Comparison of ENCODE assay signal across 11 cellular contexts in genomic region chr21:33261635-33262034, GRCh38. TPM values are rescaled to one million over a fixed set of nuclear protein-coding genes. Genes with fewer than 3 reads are reported as not detected.
DNase-seq lines count a peak whose midpoint lies in the region; ATAC-seq and TF ChIP-seq lines count a peak whose summit lies in the region.
"Had no signal": no experiment of that assay in that cellular context is flagged by ENCODE, and none has a peak within 500 bp of the region (broad histone marks: within the 10 kb centered on the region; RNA-seq: fewer than 3 reads in every experiment).

No MANE protein-coding gene starts in this region.

- WGBS in IMR-90 (ENCODE audit: extremely low coverage in 2 of 2, insufficient read length in 1 of 2), 2 experiments, result no CpG with 5 or more reads among the region's 3 CpGs

- no peak overlapping the region for H3K23ac ChIP-seq in IMR-90 (ENCODE audit: low read depth, low read length)

- peak overlapping the region; percentile 69 for H2BK5ac ChIP-seq in IMR-90 (ENCODE audit: low read depth, low read length, poor library complexity, severe bottlenecking)

- intact Hi-C loops in IMR-90 (cut with micrococcal nuclease), result loop anchor here (1.0 kb wide), 1 partner anchor 184 kb away; no protein-coding TSS in a partner anchor
- intact Hi-C loops in lower lobe of right lung (cut with DNase I), result no loop called here
- intact Hi-C loops in Caco-2 (cut with micrococcal nuclease; ENCODE audit: unreplicated experiment), result loop anchor here (10.0 kb wide), 1 partner anchor 63 kb away; the partner anchor contains the start of gene IFNAR1

- BruUV-seq in IMR-90 (replicated peaks; lab: Mats Ljungman, UMichigan), result no TSS peak
- no TSS peak for BruUV-seq in Caco-2 (replicated peaks; lab: Mats Ljungman, UMichigan)

- H2BK15ac ChIP-seq in IMR-90 (ENCODE audit: low read depth, low read length), result 0 out of 3 replicates have a peak overlapping the region, but pooled peaks have one; percentile 7

- H3K79me1 ChIP-seq in IMR-90 (ENCODE audit: low read depth in 1 of 2, low read length in 2 of 2), result peaks cover 8 to 9% of the 10 kb centered on the region in 2 experiments; a peak in 3 of 4 replicates

- H3K9me1 ChIP-seq in IMR-90 (ENCODE audit: insufficient read depth, low read length), result peaks cover 12% of the 10 kb centered on the region

- no peak for TF ChIP-seq POLR2A in IMR-90 (IDR thresholded peaks at IDR 0.05; ENCODE audit: low read depth, low read length)

- H3K56ac ChIP-seq in IMR-90 (ENCODE audit: extremely low read depth, insufficient read depth, low read length), result no peak overlapping the region

- 0 out of 2 replicates have a peak overlapping the region, but pooled peaks have one; percentile 19 for H3K14ac ChIP-seq in IMR-90 (replicated peaks; ENCODE audit: low read depth, low read length)

- H4K8ac ChIP-seq in IMR-90 (ENCODE audit: low read depth in 2 of 2, low read length in 2 of 2), result peak overlapping the region in 1 of 2 experiments; percentile 22; a peak in 1 of 4 replicates

- peaks cover 40 to 69% (median 55%) of the 10 kb centered on the region in 11 experiments for H3K36me3 ChIP-seq in BLaER1 treated with 17β-estradiol and CSF1 and Interleukin-3, amounts not matched to agents 10 nM and 100 nM
- H3K36me3 ChIP-seq in IMR-90 (ENCODE audit: control insufficient read depth, insufficient read depth, low read length) (peaks cover 14% of the 10 kb centered on the region), lower lobe of right lung (peaks cover 46% of the 10 kb centered on the region), Caco-2 (ENCODE audit: control insufficient read depth, insufficient read depth, low read length) (peaks cover 7% of the 10 kb centered on the region)

- no peak overlapping the region for H2AK9ac ChIP-seq in IMR-90 (replicated peaks; ENCODE audit: low read depth, low read length, poor library complexity)

- H3K36me3 Mint-ChIP-seq in Caco-2 (ENCODE audit: insufficient read depth, unreplicated experiment), result peaks cover 51% of the 10 kb centered on the region

- H3K4me1 ChIP-seq in BLaER1 treated with 17β-estradiol and CSF1 and Interleukin-3, amounts not matched to agents 10 nM and 100 nM, result peaks cover 30 to 89% (median 84%) of the 10 kb centered on the region in 10 experiments
- peaks cover 4% of the 10 kb centered on the region for H3K4me1 ChIP-seq in IMR-90 (ENCODE audit: control insufficient read depth, insufficient read depth, low read length)
- H3K4me1 ChIP-seq in lower lobe of right lung, result peaks cover 33% of the 10 kb centered on the region
- peaks cover 9% of the 10 kb centered on the region for H3K4me1 ChIP-seq in Caco-2

- peak overlapping the region; percentile 43; the same call in 1 of the 2 replicates for H2AK5ac ChIP-seq in IMR-90 (ENCODE audit: low read depth, low read length)

- in situ Hi-C loops in IMR-90 (cut with MboI; ENCODE audit: low sequenced_read_pairs), result no loop called here

- H3K9ac ChIP-seq in BLaER1 treated with 17β-estradiol and CSF1 and Interleukin-3, amounts not matched to agents 10 nM and 100 nM, result peak overlapping the region; percentile 72 to 98 (median 78); a peak in 21 of 22 replicates
- no peak overlapping the region for H3K9ac ChIP-seq in IMR-90 (ENCODE audit: low read depth, low read length)

- H2BK20ac ChIP-seq in IMR-90 (ENCODE audit: low read depth, low read length), result no peak overlapping the region

- no peaks in the 10 kb centered on the region for H3K27me3 Mint-ChIP-seq in Caco-2 (ENCODE audit: insufficient read depth, unreplicated experiment)

- no peak for TF ChIP-seq RAD21 in IMR-90 (IDR thresholded peaks at IDR 0.05; ENCODE audit: low read length)

- peak overlapping the region; percentile 45 for H3K4ac ChIP-seq in IMR-90 (ENCODE audit: low read depth, low read length)

- no peak overlapping the region for H3K4me3 Mint-ChIP-seq in Caco-2 (ENCODE audit: unreplicated experiment)
- H3K4me3 Mint-ChIP-seq: neural crest cell had no signal

- H3K4me3 ChIP-seq in BLaER1 treated with 17β-estradiol and CSF1 and Interleukin-3, amounts not matched to agents 10 nM and 100 nM, result no peak overlapping the region; a peak in 1 of 20 replicates
- H3K4me3 ChIP-seq in IMR-90 (ENCODE audit: insufficient read depth, low read depth, low read length), result no peak overlapping the region
- H3K4me3 ChIP-seq in lower lobe of right lung, result no peak overlapping the region
- H3K4me3 ChIP-seq in Caco-2 (ENCODE audit: low read depth, low read length), result no peak overlapping the region
- H3K4me3 ChIP-seq: hepatocyte had no signal

- TF ChIP-seq CTCF in IMR-90 (conservative IDR thresholded peaks at IDR 0.05; ENCODE audit: low read depth, low read length) (no peak), lower lobe of right lung (IDR thresholded peaks at IDR 0.05) (no peak), Caco-2 (IDR thresholded peaks at IDR 0.05; ENCODE audit: insufficient read depth in 1 of 2, low read depth in 1 of 2, low read length in 1 of 2, severe bottlenecking in 1 of 2, unreplicated experiment in 1 of 2) (no peak)

- DNase-seq in IMR-90 (peak; percentile 62), UCSD-AML1 (lab: John Stamatoyannopoulos, UW; ENCODE audit: unreplicated experiment) (peak; percentile 42), lower lobe of right lung (peak; percentile 62), RKO (ENCODE audit: low spot score) (no peak), HuH-7 (ENCODE audit: low spot score) (no peak), Caco-2 (no peak)

- peaks cover 7% of the 10 kb centered on the region for H3K9me3 Mint-ChIP-seq in Caco-2 (ENCODE audit: unreplicated experiment)

- peaks cover 0 to 5% (median 0%) of the 10 kb centered on the region in 11 experiments; a peak in 2 of 22 replicates for H4K20me1 ChIP-seq in BLaER1 treated with 17β-estradiol and CSF1 and Interleukin-3, amounts not matched to agents 10 nM and 100 nM
- no peaks in the 10 kb centered on the region for H4K20me1 ChIP-seq in IMR-90 (ENCODE audit: insufficient read depth, low read length)

- H3K9me3 ChIP-seq in BLaER1 treated with 17β-estradiol and CSF1 and Interleukin-3, amounts not matched to agents 10 nM and 100 nM (replicated peaks in 1 of 11), result peaks cover 14 to 21% (median 16%) of the 10 kb centered on the region in 11 experiments
- H3K9me3 ChIP-seq in IMR-90 (ENCODE audit: control insufficient read depth, insufficient read depth, low read length) (no peaks in the 10 kb centered on the region), lower lobe of right lung (no peaks in the 10 kb centered on the region), Caco-2 (no peaks in the 10 kb centered on the region)

- H3K27ac ChIP-seq in BLaER1 treated with 17β-estradiol and CSF1 and Interleukin-3, amounts not matched to agents 10 nM and 100 nM, result peak overlapping the region; percentile 79 to 99 (median 94); a peak in 21 of 22 replicates
- peak overlapping the region; percentile 38; the same call in 1 of the 2 replicates for H3K27ac ChIP-seq in IMR-90 (ENCODE audit: insufficient read depth, low read length)
- no peak overlapping the region for H3K27ac ChIP-seq in lower lobe of right lung
- H3K27ac ChIP-seq: hepatocyte had no signal

- no peak overlapping the region for H2BK120ac ChIP-seq in IMR-90 (ENCODE audit: low read depth, low read length)

- no peaks in the 10 kb centered on the region for H3K27me3 ChIP-seq in BLaER1 treated with 17β-estradiol and CSF1 and Interleukin-3, amounts not matched to agents 10 nM and 100 nM
- H3K27me3 ChIP-seq in IMR-90 (ENCODE audit: control insufficient read depth, insufficient read depth, low read length) (no peaks in the 10 kb centered on the region), lower lobe of right lung (ENCODE audit: low read depth) (no peaks in the 10 kb centered on the region), Caco-2 (replicated peaks; ENCODE audit: control insufficient read depth, insufficient read depth, low read length) (no peaks in the 10 kb centered on the region)
- H3K27me3 ChIP-seq: hepatocyte had no signal

- peak; percentile 33 for ATAC-seq in IMR-90 (ENCODE audit: low read depth)
- no peak for ATAC-seq in lower lobe of right lung
- ATAC-seq in HG03571 (IDR thresholded peaks at IDR 0.05; ENCODE audit: unreplicated experiment), result no peak
- ATAC-seq: HepG2 had no signal

- dilution Hi-C loops in IMR-90 (cut with HindIII; ENCODE audit: low sequenced_read_pairs, unreplicated experiment), result no loop called here

- no peak overlapping the region for H2AFZ ChIP-seq in IMR-90 (replicated peaks; ENCODE audit: low read length, poor library complexity)
- H2AFZ ChIP-seq: hepatocyte had no signal

- POLR2A ChIA-PET in IMR-90 (lab: Charles Lee; ENCODE audit: unreplicated experiment), result interaction anchor here (0.6 kb wide), 1 partner anchor 25 kb away, joined by 3 read pairs; no protein-coding TSS in a partner anchor
- POLR2A ChIA-PET in Caco-2 (lab: Charles Lee), result no interaction called here

- no peak overlapping the region for H4K5ac ChIP-seq in IMR-90 (ENCODE audit: low read depth, low read length)

- no peak overlapping the region for H4K91ac ChIP-seq in IMR-90 (ENCODE audit: insufficient read depth, low read depth, low read length)

- no peak overlapping the region for H3K27ac Mint-ChIP-seq in Caco-2 (ENCODE audit: unreplicated experiment)

- H3K4me2 ChIP-seq in BLaER1 treated with 17β-estradiol and CSF1 and Interleukin-3, amounts not matched to agents 10 nM and 100 nM, result peak overlapping the region; percentile 47 to 97 (median 91)
- H3K4me2 ChIP-seq in IMR-90 (ENCODE audit: low read depth, low read length), result peak overlapping the region; percentile 41; the same call in 1 of the 2 replicates
- H3K4me2 ChIP-seq: hepatocyte had no signal

- H3K4me1 Mint-ChIP-seq in Caco-2 (ENCODE audit: low read depth, unreplicated experiment), result peaks cover 8% of the 10 kb centered on the region

- CTCF ChIA-PET in IMR-90 (lab: Yijun Ruan, JAX) (no interaction called here), Caco-2 (lab: Charles Lee) (no interaction called here)

- H3K18ac ChIP-seq in IMR-90 (ENCODE audit: low read depth, low read length), result peak overlapping the region; percentile 57; the same call in 1 of the 2 replicates

TF ChIP-seq in IMR-90, 13 proteins besides CTCF, POLR2A, EP300 and RAD21 (continues in another document):
- TF ChIP-seq SMC3 (IDR thresholded peaks at IDR 0.05; ENCODE audit: low read depth, low read length) (no peak), CHD1 (IDR thresholded peaks at IDR 0.05; ENCODE audit: low read depth, low read length) (no peak), NFE2L2 (IDR thresholded peaks at IDR 0.05; ENCODE audit: low read depth, low read length) (no peak)

RNA-seq across cellular contexts. Expression of gene IL10RB, which starts 4.5 kb away (rescaled TPM):
- 40.8 and 45.2 TPM in 2 replicates for total RNA-seq in IMR-90 (2012; rRNA removed)
- 19.0 and 20.1 TPM in 2 replicates for polyA plus RNA-seq in IMR-90 (2012; rRNA removed)
- 14.0 and 20.3 TPM in 2 replicates for polyA plus RNA-seq in IMR-90 (2012; cell fraction: cytosol; rRNA removed)
- 4.2 and 13.3 TPM in 2 replicates for polyA plus RNA-seq in IMR-90 (2012; cell fraction: nucleus; rRNA removed; ENCODE audit: low replicate concordance)
- 49.1 TPM for total RNA-seq in lower lobe of right lung
- total RNA-seq in Caco-2 (2022), result 11.7 and 13.1 TPM in 2 replicates

RNA-seq across cellular contexts. Expression of gene IFNAR2, which starts 31.9 kb away (rescaled TPM):
- total RNA-seq in IMR-90 (2012; rRNA removed) (6.3 and 7.2 TPM in 2 replicates), lower lobe of right lung (34.5 TPM), Caco-2 (2022) (33.7 and 36.1 TPM in 2 replicates)
- polyA plus RNA-seq in IMR-90 (2012; rRNA removed), result 10.9 and 13.9 TPM in 2 replicates
- polyA plus RNA-seq in IMR-90 (2012; cell fraction: cytosol; rRNA removed), result 4.7 and 5.3 TPM in 2 replicates
- 3.4 and 12.2 TPM in 2 replicates for polyA plus RNA-seq in IMR-90 (2012; cell fraction: nucleus; rRNA removed; ENCODE audit: low replicate concordance)

Comparison
In these comparisons a context has a peak if more than half of its experiments do, and no peak if none do; other contexts are left out.
1. DNase-seq: peak in IMR-90 (single experiment), UCSD-AML1 (single experiment) and lower lobe of right lung (single experiment); none in RKO (single experiment), HuH-7 (single experiment) and Caco-2 (0 of 2).